In the genomic region with DNA sequence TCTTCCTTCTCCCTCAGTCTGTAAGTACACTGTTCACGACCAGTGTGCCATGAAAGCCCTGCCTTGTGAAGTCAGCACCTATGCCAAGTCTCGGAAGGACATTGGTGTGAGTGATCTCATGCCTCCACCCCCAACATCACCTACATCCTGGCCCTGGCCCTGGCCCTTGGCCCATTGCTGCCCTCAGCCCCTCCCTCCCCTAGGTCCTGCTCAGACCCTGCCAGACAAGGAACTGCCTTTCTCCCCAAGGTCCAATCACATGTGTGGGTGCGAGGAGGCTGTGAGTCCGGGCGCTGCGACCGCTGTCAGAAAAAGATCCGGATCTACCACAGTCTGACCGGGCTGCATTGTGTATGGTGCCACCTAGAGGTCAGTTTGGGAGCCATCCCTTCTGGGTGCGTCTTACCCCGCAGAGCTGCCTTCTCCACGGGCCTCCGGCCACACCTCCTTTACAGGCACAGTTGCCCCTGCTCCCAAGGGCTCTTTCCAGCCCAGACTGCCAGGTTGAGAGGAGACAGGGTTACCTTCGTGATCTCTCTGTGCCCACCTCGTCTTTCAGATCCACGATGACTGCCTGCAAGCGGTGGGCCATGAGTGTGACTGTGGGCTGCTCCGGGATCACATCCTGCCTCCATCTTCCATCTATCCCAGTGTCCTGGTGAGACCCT, we compare ENCODE assay signal across 8 cellular contexts. TPM values are rescaled to one million over a fixed set of nuclear protein-coding genes. Genes with fewer than 3 reads are reported as not detected.
A peak's percentile ranks its signal among the peaks of the same experiment; 100 is the strongest.
DNase-seq lines count a peak whose midpoint lies in the region; ATAC-seq, FAIRE-seq and TF ChIP-seq lines count a peak whose summit lies in the region.

No MANE protein-coding gene starts in this region.

- peaks cover 13% of the 10 kb centered on the region for H3K36me3 Mint-ChIP-seq in activated naive CD8-positive, alpha-beta T cell

- peaks cover 79% of the 10 kb centered on the region for H3K4me1 Mint-ChIP-seq in activated naive CD8-positive, alpha-beta T cell (ENCODE audit: low read depth)

- H3K4me3 ChIP-seq in GM12865 (ENCODE audit: low read depth, low read length): no peak overlapping the region

- peak; percentile 91 for DNase-seq in GM12865 (ENCODE audit: low read depth)
- DNase-seq in NCI-H1092 treated with DMSO at 0.1 percent for 48 hours (lab: John Stamatoyannopoulos, UW): peak; percentile 57
- DNase-seq in SKM-1 (lab: John Stamatoyannopoulos, UW; ENCODE audit: unreplicated experiment): peak; percentile 33
- peak; percentile 91 for DNase-seq in cardiac septum (ENCODE audit: low spot score)
- DNase-seq in posterior vena cava (ENCODE audit: low spot score): peak; percentile 93
- peak; percentile 90 for DNase-seq in urothelium cell line (ENCODE audit: low spot score)

- FAIRE-seq in urothelium cell line (lab: Jason Lieb, UNC): peak; percentile 53

- peak overlapping the region; percentile 89 for H3K27ac Mint-ChIP-seq in activated naive CD8-positive, alpha-beta T cell

- intact Hi-C loops in cardiac septum (cut with DNase I) (loop anchor here (2.0 kb wide), 1 partner anchor 201 kb away; no protein-coding TSS in a partner anchor), posterior vena cava (cut with DNase I) (loop anchor here in 1 of 2 donors (2.0 kb wide), 1 partner anchor 27 kb away; a partner anchor contains a TSS)

- H3K9me3 Mint-ChIP-seq in activated naive CD8-positive, alpha-beta T cell (ENCODE audit: low read depth): no peaks in the 10 kb centered on the region

- no peaks in the 10 kb centered on the region for H3K27me3 Mint-ChIP-seq in activated naive CD8-positive, alpha-beta T cell

- peak overlapping the region; percentile 60 for H3K4me3 Mint-ChIP-seq in activated naive CD8-positive, alpha-beta T cell

- TF ChIP-seq CTCF in GM12865 (IDR thresholded peaks at IDR 0.05; ENCODE audit: insufficient read depth, low read depth, low read length, missing control alignments): peak; percentile 96

- peak; percentile 97 for ATAC-seq in HG02610 (IDR thresholded peaks at IDR 0.05; ENCODE audit: unreplicated experiment)

RNA-seq across cellular contexts. Expression of a gene that starts 9.2 kb away (rescaled TPM):
- total RNA-seq in cardiac septum (9.7 TPM), posterior vena cava (10 to 100 TPM; 35.4 to 38.0 TPM)

RNA-seq across cellular contexts. Expression of a gene that starts 12.5 kb away (rescaled TPM):
- total RNA-seq in cardiac septum (13.5 TPM), posterior vena cava (10 to 100 TPM; 18.6 to 19.6 TPM)

RNA-seq across cellular contexts. Expression of a gene that starts 25.6 kb away (rescaled TPM):
- 0.75 TPM for total RNA-seq in cardiac septum
- 10 to 100 TPM in 1 of 2 donors, 1 to 10 TPM in 1; 5.0 to 26.1 TPM for total RNA-seq in posterior vena cava

RNA-seq across cellular contexts. Expression of a gene that starts 26.4 kb away (rescaled TPM):
- total RNA-seq in cardiac septum (9.1 TPM), posterior vena cava (10 to 100 TPM; 17.7 to 22.8 TPM)

RNA-seq across cellular contexts. Expression of a gene that starts 33.7 kb away (rescaled TPM):
- total RNA-seq in cardiac septum: 108 TPM
- total RNA-seq in posterior vena cava: 100 to 1,000 TPM; 108 to 109 TPM

Comparison
In these comparisons a context has a peak if more than half of its experiments do, and no peak if none do; other contexts are left out.
1. DNase-seq: peak in every context shown above with its lines; median percentile 93 in posterior vena cava; 91 in GM12865; 91 in cardiac septum; 90 in urothelium cell line; 57 in NCI-H1092 treated with DMSO at 0.1 percent for 48 hours; 33 in SKM-1.